23 cellular contexts compared by ENCODE assay signal in the genomic region with DNA sequence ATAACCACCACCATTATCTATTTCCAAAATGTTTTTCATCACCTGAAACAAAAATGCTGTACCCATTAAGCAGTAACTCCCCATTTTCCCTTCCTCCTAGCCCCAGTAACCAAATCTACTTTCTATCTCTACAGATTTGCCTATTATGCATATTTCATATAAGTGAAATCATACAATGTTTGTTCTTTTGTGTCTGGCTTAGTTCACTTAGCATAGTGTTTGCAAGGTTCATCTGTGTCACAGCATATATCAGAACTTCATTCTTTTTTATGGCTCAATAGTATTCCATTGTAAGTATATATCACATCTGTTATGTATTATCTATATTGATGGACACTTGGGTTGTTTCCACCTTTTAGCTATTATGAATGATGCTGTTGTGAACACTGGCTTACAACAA. TPM values are rescaled to one million over a fixed set of nuclear protein-coding genes. Genes with fewer than 3 reads are reported as not detected.
DNase-seq lines count a peak whose midpoint lies in the region; ATAC-seq, FAIRE-seq and TF ChIP-seq lines count a peak whose summit lies in the region.
"Had no signal": no experiment of that assay in that cellular context is flagged by ENCODE, and none has a peak within 500 bp of the region (broad histone marks: within the 10 kb centered on the region; RNA-seq: fewer than 3 reads in every experiment).

No MANE protein-coding gene starts in this region.

- no peak overlapping the region for H3K4me2 ChIP-seq in HepG2 (ENCODE audit: low read depth, low read length)

- in situ Hi-C loops in HepG2 (cut with HindIII; ENCODE audit: extremely low pct_ligation_motif_present, low pct_unique_long_range_greater_than_20kb): no loop called here

- no peak overlapping the region for H3K9ac ChIP-seq in HepG2 (ENCODE audit: insufficient read depth, low read depth, low read length)
- H3K9ac ChIP-seq: GM23248 had no signal

- H3K4me1 Mint-ChIP-seq in activated T-cell treated with anti-CD3 and anti-CD28 coated beads, Interleukin-2, amount 50 U/mL, for 24 hours (ENCODE audit: low read depth): peaks cover 5% of the 10 kb centered on the region
- peaks cover 9% of the 10 kb centered on the region for H3K4me1 Mint-ChIP-seq in activated T-helper 17 cell treated with anti-CD3 and anti-CD28 coated beads, Interleukin-2, amount 50 U/mL, for 72 hours
- no peaks in the 10 kb centered on the region for H3K4me1 Mint-ChIP-seq in glutamatergic neuron (ENCODE audit: low read depth, unreplicated experiment)

- H3K27ac ChIP-seq in HepG2 (ENCODE audit: extremely low read length, insufficient read depth, low read length) (no peak overlapping the region), right lobe of liver (no peak overlapping the region)
- H3K27ac ChIP-seq: GM23248 had no signal

- TF ChIP-seq CTCF in HepG2 (CRISPR knock-in tag; IDR thresholded peaks at IDR 0.05) (no peak), right lobe of liver (IDR thresholded peaks at IDR 0.05) (no peak), glutamatergic neuron (IDR thresholded peaks at IDR 0.05; ENCODE audit: partially characterized antibody, unreplicated experiment) (no peak)

- no peak for TF ChIP-seq RAD21 in HepG2 (CRISPR knock-in tag; IDR thresholded peaks at IDR 0.05)

- H3K4me3 ChIP-seq in HepG2 (replicated peaks in 1 of 3; ENCODE audit: insufficient read depth in 1 of 3, low read depth in 2 of 3, low read length in 3 of 3): no peak overlapping the region
- H3K4me3 ChIP-seq in right lobe of liver: no peak overlapping the region
- H3K4me3 ChIP-seq: GM23248 had no signal

- POLR2A ChIA-PET in HepG2 (lab: Yijun Ruan, JAX): no interaction called here

- H3K27me3 Mint-ChIP-seq in activated T-cell treated with anti-CD3 and anti-CD28 coated beads, Interleukin-2, amount 50 U/mL, for 24 hours: no peaks in the 10 kb centered on the region
- no peaks in the 10 kb centered on the region for H3K27me3 Mint-ChIP-seq in activated T-helper 17 cell treated with anti-CD3 and anti-CD28 coated beads, Interleukin-2, amount 50 U/mL, for 72 hours
- H3K27me3 Mint-ChIP-seq in glutamatergic neuron (ENCODE audit: unreplicated experiment): peaks cover 1% of the 10 kb centered on the region
- H3K27me3 Mint-ChIP-seq: CD4-positive, alpha-beta memory T cell had no signal

- no peak for TF ChIP-seq EP300 in HepG2 (IDR thresholded peaks at IDR 0.05; ENCODE audit: low read depth in 2 of 2, low read length in 2 of 2)
- TF ChIP-seq EP300 in HepG2 (CRISPR knock-in tag; IDR thresholded peaks at IDR 0.05; ENCODE audit: borderline replicate concordance): no peak

- FAIRE-seq in HepG2 (lab: Jason Lieb, UNC): no peak
- FAIRE-seq: GM12892, H1 had no signal

- no peak for DNase-seq in activated T-cell treated with anti-CD3 and anti-CD28 coated beads, Interleukin-2, amount 50 U/mL, for 24 hours
- no peak for DNase-seq in activated T-cell treated with anti-CD3 and anti-CD28 coated beads for 4 hours
- no peak for DNase-seq in HepG2 (ENCODE audit: low spot score)
- no peak for DNase-seq in right lobe of liver
- DNase-seq in glutamatergic neuron: no peak
- DNase-seq in pons (ENCODE audit: low spot score): no peak
- DNase-seq: 8988T; C1 segment of cervical spinal cord; Calu3; CD4-positive, alpha-beta memory T cell; COR-L47; DMS53; DMS79 treated with DMSO at 0.1 percent for 48 hours; GF-D8; GM23248; H7; HCEC 1CT had no signal

- ATAC-seq in HepG2 (no peak), right lobe of liver (no peak), GM21529 (IDR thresholded peaks at IDR 0.05; ENCODE audit: unreplicated experiment) (no peak)
- no peak for ATAC-seq in activated T-helper 17 cell treated with anti-CD3 and anti-CD28 coated beads, Interleukin-2, amount 50 U/mL, for 72 hours (replicated peaks)

- H3K79me2 ChIP-seq in HepG2 (ENCODE audit: insufficient read depth, low read length): peaks cover 8% of the 10 kb centered on the region

- no peak overlapping the region for H2AFZ ChIP-seq in HepG2 (ENCODE audit: low read length)
- H2AFZ ChIP-seq: GM23248 had no signal

- no peak for TF ChIP-seq POLR2A in HepG2 (IDR thresholded peaks at IDR 0.05; ENCODE audit: insufficient read depth in 1 of 2, low read depth in 2 of 2, low read length in 2 of 2)
- no peak for TF ChIP-seq POLR2A in right lobe of liver (IDR thresholded peaks at IDR 0.05)

- H3K36me3 Mint-ChIP-seq in activated T-cell treated with anti-CD3 and anti-CD28 coated beads, Interleukin-2, amount 50 U/mL, for 24 hours (ENCODE audit: low read depth): peaks cover 52% of the 10 kb centered on the region
- H3K36me3 Mint-ChIP-seq in activated T-helper 17 cell treated with anti-CD3 and anti-CD28 coated beads, Interleukin-2, amount 50 U/mL, for 72 hours (ENCODE audit: low read depth): peaks cover 63% of the 10 kb centered on the region
- H3K36me3 Mint-ChIP-seq in glutamatergic neuron (ENCODE audit: unreplicated experiment): no peaks in the 10 kb centered on the region

- BruUV-seq in HepG2 (replicated peaks; lab: Mats Ljungman, UMichigan): no TSS peak

- H3K27me3 ChIP-seq in HepG2 (ENCODE audit: control insufficient read depth in 1 of 2, insufficient read depth in 2 of 2, low read length in 2 of 2) (no peaks in the 10 kb centered on the region), right lobe of liver (no peaks in the 10 kb centered on the region)

- peak overlapping the region; percentile 67 for H3K27ac Mint-ChIP-seq in activated T-cell treated with anti-CD3 and anti-CD28 coated beads, Interleukin-2, amount 50 U/mL, for 24 hours
- H3K27ac Mint-ChIP-seq in activated T-helper 17 cell treated with anti-CD3 and anti-CD28 coated beads, Interleukin-2, amount 50 U/mL, for 72 hours: peak overlapping the region; percentile 52
- H3K27ac Mint-ChIP-seq in glutamatergic neuron (ENCODE audit: unreplicated experiment): no peak overlapping the region

- H3K9me3 Mint-ChIP-seq in activated T-cell treated with anti-CD3 and anti-CD28 coated beads, Interleukin-2, amount 50 U/mL, for 24 hours: no peaks in the 10 kb centered on the region
- H3K9me3 Mint-ChIP-seq in activated T-helper 17 cell treated with anti-CD3 and anti-CD28 coated beads, Interleukin-2, amount 50 U/mL, for 72 hours: no peaks in the 10 kb centered on the region
- H3K9me3 Mint-ChIP-seq in glutamatergic neuron (ENCODE audit: unreplicated experiment): peaks cover 2% of the 10 kb centered on the region
- H3K9me3 Mint-ChIP-seq: CD4-positive, alpha-beta memory T cell had no signal

- H3K4me1 ChIP-seq in HepG2 (ENCODE audit: insufficient read depth, low read length): peaks cover 2% of the 10 kb centered on the region
- peaks cover 0 to 8% (median 0%) of the 10 kb centered on the region in 4 donors for H3K4me1 ChIP-seq in right lobe of liver

- intact Hi-C loops in HepG2 (cut with micrococcal nuclease; ENCODE audit: unreplicated experiment) (no loop called here), right lobe of liver (cut with DNase I) (no loop called here)

- peaks cover 15 to 47% of the 10 kb centered on the region in 2 experiments for H3K36me3 ChIP-seq in HepG2 (replicated peaks in 1 of 2; ENCODE audit: control insufficient read depth in 1 of 2, insufficient read depth in 2 of 2, low read length in 2 of 2)
- H3K36me3 ChIP-seq in right lobe of liver: peaks cover 0 to 4% (median 1%) of the 10 kb centered on the region in 4 donors

- H3K9me3 ChIP-seq in HepG2 (ENCODE audit: low read length) (no peaks in the 10 kb centered on the region), right lobe of liver (no peaks in the 10 kb centered on the region)

- H4K20me1 ChIP-seq in HepG2 (ENCODE audit: insufficient read depth, low read length): no peaks in the 10 kb centered on the region

- CTCF ChIA-PET in HepG2 (lab: Yijun Ruan, JAX; ENCODE audit: low intra/inter-chr PET ratio, low total read pairs): no interaction called here

- H3K4me3 Mint-ChIP-seq in activated T-cell treated with anti-CD3 and anti-CD28 coated beads, Interleukin-2, amount 50 U/mL, for 24 hours: no peak overlapping the region
- no peak overlapping the region for H3K4me3 Mint-ChIP-seq in activated T-helper 17 cell treated with anti-CD3 and anti-CD28 coated beads, Interleukin-2, amount 50 U/mL, for 72 hours
- H3K4me3 Mint-ChIP-seq in glutamatergic neuron (ENCODE audit: unreplicated experiment): peak overlapping the region; percentile 32
- H3K4me3 Mint-ChIP-seq: CD4-positive, alpha-beta memory T cell had no signal

RNA-seq across cellular contexts. Expression of a gene that starts 16.7 kb away (rescaled TPM):
- total RNA-seq in HepG2 (2016; rRNA removed; fragmentation: Illumina TruSeq; extraction: Trizol) (21.7 and 23.1 TPM in 2 replicates), right lobe of liver (10 to 100 TPM; 12.2 to 34.2 (median 25.6) TPM), glutamatergic neuron (ENCODE audit: unreplicated experiment) (21.2 TPM)
- total RNA-seq in HepG2 (2016; cell fraction: cytosol; rRNA removed; fragmentation: Illumina TruSeq; extraction: Trizol; ENCODE audit: low read depth): 3.9 and 5.4 TPM in 2 replicates
- 21.2 and 23.8 TPM in 2 replicates for total RNA-seq in HepG2 (2016; cell fraction: insoluble cytoplasmic fraction; rRNA removed; fragmentation: Illumina TruSeq; extraction: Trizol)
- total RNA-seq in HepG2 (2016; cell fraction: membrane; rRNA removed; fragmentation: Illumina TruSeq; extraction: Trizol): 7.3 and 8.9 TPM in 2 replicates
- total RNA-seq in HepG2 (2016; cell fraction: nucleus; rRNA removed; fragmentation: Illumina TruSeq; extraction: Trizol): 14.9 and 16.7 TPM in 2 replicates
- 6.5 and 9.1 TPM in 2 replicates for polyA plus RNA-seq in HepG2 (2011; rRNA removed)
- polyA plus RNA-seq in HepG2 (2011; cell fraction: cytosol; rRNA removed): 6.3 and 8.4 TPM in 2 replicates
- polyA plus RNA-seq in HepG2 (2011; cell fraction: nucleus; rRNA removed): 15.5 and 21.5 TPM in 2 replicates
- polyA plus RNA-seq in HepG2 (2012): 4.8 and 5.8 TPM in 2 replicates
- 3.3 and 3.7 TPM in 2 replicates for polyA plus RNA-seq in HepG2 (2016; cell fraction: cytosol; fragmentation: Illumina TruSeq; extraction: Trizol; ENCODE audit: low read depth)
- polyA plus RNA-seq in HepG2 (2016; cell fraction: insoluble cytoplasmic fraction; fragmentation: Illumina TruSeq; extraction: Trizol; ENCODE audit: low read depth): 17.8 and 18.8 TPM in 2 replicates
- polyA plus RNA-seq in HepG2 (2016; cell fraction: membrane; fragmentation: Illumina TruSeq; extraction: Trizol; ENCODE audit: low read depth): 4.7 and 5.8 TPM in 2 replicates
- 23.9 and 25.9 TPM in 2 replicates for polyA plus RNA-seq in HepG2 (2016; cell fraction: nucleus; fragmentation: Illumina TruSeq; extraction: Trizol; ENCODE audit: insufficient read depth, low read depth)
- 21.4 and 30.7 TPM in 2 replicates for polyA minus RNA-seq in HepG2 (2011; rRNA and poly(A)+ RNA removed; ENCODE audit: low replicate concordance)
- 4.2 and 5.6 TPM in 2 replicates for polyA minus RNA-seq in HepG2 (2011; cell fraction: cytosol; rRNA and poly(A)+ RNA removed)
- 12.6 and 20.3 TPM in 2 replicates for polyA minus RNA-seq in HepG2 (2011; cell fraction: nucleus; rRNA and poly(A)+ RNA removed)
- 10 to 100 TPM; 22.4 to 38.7 TPM for total RNA-seq in activated T-helper 17 cell treated with anti-CD3 and anti-CD28 coated beads, Interleukin-2, amount 50 U/mL, for 72 hours

RNA-seq across cellular contexts. Expression of a gene that starts 20.9 kb away (rescaled TPM):
- 0.35 TPM in 1 of 2 replicates, not detected in the other for total RNA-seq in HepG2 (2016; rRNA removed; fragmentation: Illumina TruSeq; extraction: Trizol)
- 0.18 and 0.51 TPM in 2 replicates for total RNA-seq in HepG2 (2016; cell fraction: cytosol; rRNA removed; fragmentation: Illumina TruSeq; extraction: Trizol; ENCODE audit: low read depth)
- total RNA-seq in HepG2 (2016; cell fraction: insoluble cytoplasmic fraction; rRNA removed; fragmentation: Illumina TruSeq; extraction: Trizol): 0.13 and 0.45 TPM in 2 replicates
- total RNA-seq in HepG2 (2016; cell fraction: membrane; rRNA removed; fragmentation: Illumina TruSeq; extraction: Trizol): 0.19 TPM in 1 of 2 replicates, not detected in the other
- total RNA-seq in HepG2 (2016; cell fraction: nucleus; rRNA removed; fragmentation: Illumina TruSeq; extraction: Trizol): not detected in 2 replicates
- 0.21 TPM in 1 of 2 replicates, not detected in the other for polyA plus RNA-seq in HepG2 (2011; rRNA removed)
- polyA plus RNA-seq in HepG2 (2011; cell fraction: cytosol; rRNA removed): 0.03 and 0.07 TPM in 2 replicates
- 3.1 and 7.8 TPM in 2 replicates for polyA plus RNA-seq in HepG2 (2011; cell fraction: nucleus; rRNA removed)
- polyA plus RNA-seq in HepG2 (2012): 0.36 TPM in 1 of 2 replicates, not detected in the other
- 0.40 and 0.44 TPM in 2 replicates for polyA plus RNA-seq in HepG2 (2016; cell fraction: cytosol; fragmentation: Illumina TruSeq; extraction: Trizol; ENCODE audit: low read depth)
- 0.73 and 0.79 TPM in 2 replicates for polyA plus RNA-seq in HepG2 (2016; cell fraction: insoluble cytoplasmic fraction; fragmentation: Illumina TruSeq; extraction: Trizol; ENCODE audit: low read depth)
- 0.40 and 0.43 TPM in 2 replicates for polyA plus RNA-seq in HepG2 (2016; cell fraction: membrane; fragmentation: Illumina TruSeq; extraction: Trizol; ENCODE audit: low read depth)
- polyA plus RNA-seq in HepG2 (2016; cell fraction: nucleus; fragmentation: Illumina TruSeq; extraction: Trizol; ENCODE audit: insufficient read depth, low read depth): 0.53 and 1.7 TPM in 2 replicates
- 1.8 and 3.5 TPM in 2 replicates for polyA minus RNA-seq in HepG2 (2011; rRNA and poly(A)+ RNA removed; ENCODE audit: low replicate concordance)
- polyA minus RNA-seq in HepG2 (2011; cell fraction: cytosol; rRNA and poly(A)+ RNA removed): 0.26 and 0.30 TPM in 2 replicates
- polyA minus RNA-seq in HepG2 (2011; cell fraction: nucleus; rRNA and poly(A)+ RNA removed): 0.75 and 2.1 TPM in 2 replicates
- 1 to 10 TPM in 1 of 6 experiments, under 1 TPM in 3, not detected in 2; 0.07 to 2.4 (median 0.64) TPM for total RNA-seq in right lobe of liver
- under 1 TPM in 1 of 2 donors, not detected in 1; 0.29 TPM for total RNA-seq in activated T-helper 17 cell treated with anti-CD3 and anti-CD28 coated beads, Interleukin-2, amount 50 U/mL, for 72 hours
- total RNA-seq in glutamatergic neuron (ENCODE audit: unreplicated experiment): 1.4 TPM
- total RNA-seq: A673; CD4-positive, alpha-beta memory T cell; GM23248 had no signal
- polyA plus RNA-seq: BJ; CD4-positive, alpha-beta memory T cell had no signal

RNA-seq across cellular contexts. Expression of a gene that starts 45.9 kb away (rescaled TPM):
- 17.7 and 20.0 TPM in 2 replicates for total RNA-seq in HepG2 (2016; rRNA removed; fragmentation: Illumina TruSeq; extraction: Trizol)
- total RNA-seq in HepG2 (2016; cell fraction: cytosol; rRNA removed; fragmentation: Illumina TruSeq; extraction: Trizol; ENCODE audit: low read depth): 2.3 and 2.4 TPM in 2 replicates
- 18.9 TPM in 2 replicates for total RNA-seq in HepG2 (2016; cell fraction: insoluble cytoplasmic fraction; rRNA removed; fragmentation: Illumina TruSeq; extraction: Trizol)
- total RNA-seq in HepG2 (2016; cell fraction: membrane; rRNA removed; fragmentation: Illumina TruSeq; extraction: Trizol): 10.5 and 11.3 TPM in 2 replicates
- 14.7 and 20.3 TPM in 2 replicates for total RNA-seq in HepG2 (2016; cell fraction: nucleus; rRNA removed; fragmentation: Illumina TruSeq; extraction: Trizol)
- 29.7 and 38.8 TPM in 2 replicates for polyA plus RNA-seq in HepG2 (2011; rRNA removed)
- polyA plus RNA-seq in HepG2 (2011; cell fraction: cytosol; rRNA removed): 15.7 and 20.5 TPM in 2 replicates
- polyA plus RNA-seq in HepG2 (2011; cell fraction: nucleus; rRNA removed): 37.9 and 43.4 TPM in 2 replicates
- polyA plus RNA-seq in HepG2 (2012): 17.1 and 20.6 TPM in 2 replicates
- polyA plus RNA-seq in HepG2 (2016; cell fraction: cytosol; fragmentation: Illumina TruSeq; extraction: Trizol; ENCODE audit: low read depth): 1.5 and 2.0 TPM in 2 replicates
- 13.9 and 19.8 TPM in 2 replicates for polyA plus RNA-seq in HepG2 (2016; cell fraction: insoluble cytoplasmic fraction; fragmentation: Illumina TruSeq; extraction: Trizol; ENCODE audit: low read depth)
- polyA plus RNA-seq in HepG2 (2016; cell fraction: membrane; fragmentation: Illumina TruSeq; extraction: Trizol; ENCODE audit: low read depth): 6.2 and 7.7 TPM in 2 replicates
- 23.1 and 24.9 TPM in 2 replicates for polyA plus RNA-seq in HepG2 (2016; cell fraction: nucleus; fragmentation: Illumina TruSeq; extraction: Trizol; ENCODE audit: insufficient read depth, low read depth)
- 99.3 and 116 TPM in 2 replicates for polyA minus RNA-seq in HepG2 (2011; rRNA and poly(A)+ RNA removed; ENCODE audit: low replicate concordance)
- polyA minus RNA-seq in HepG2 (2011; cell fraction: cytosol; rRNA and poly(A)+ RNA removed): 24.3 and 30.4 TPM in 2 replicates
- polyA minus RNA-seq in HepG2 (2011; cell fraction: nucleus; rRNA and poly(A)+ RNA removed): 29.6 and 33.9 TPM in 2 replicates
- 10 to 100 TPM; 12.6 to 19.6 (median 16.2) TPM for total RNA-seq in right lobe of liver
- 10 to 100 TPM; 26.3 to 37.2 TPM for total RNA-seq in activated T-helper 17 cell treated with anti-CD3 and anti-CD28 coated beads, Interleukin-2, amount 50 U/mL, for 72 hours
- 44.6 TPM for total RNA-seq in glutamatergic neuron (ENCODE audit: unreplicated experiment)

RNA-seq across cellular contexts. Expression of a gene that starts 51.1 kb away (rescaled TPM):
- total RNA-seq in HepG2 (2016; rRNA removed; fragmentation: Illumina TruSeq; extraction: Trizol) (16.1 and 29.9 TPM in 2 replicates), right lobe of liver (10 to 100 TPM; 32.4 to 48.3 (median 39.9) TPM), glutamatergic neuron (ENCODE audit: unreplicated experiment) (56.6 TPM)
- total RNA-seq in HepG2 (2016; cell fraction: cytosol; rRNA removed; fragmentation: Illumina TruSeq; extraction: Trizol; ENCODE audit: low read depth): 7.6 and 8.9 TPM in 2 replicates
- 12.8 and 27.1 TPM in 2 replicates for total RNA-seq in HepG2 (2016; cell fraction: insoluble cytoplasmic fraction; rRNA removed; fragmentation: Illumina TruSeq; extraction: Trizol)
- 10.8 and 12.7 TPM in 2 replicates for total RNA-seq in HepG2 (2016; cell fraction: membrane; rRNA removed; fragmentation: Illumina TruSeq; extraction: Trizol)
- total RNA-seq in HepG2 (2016; cell fraction: nucleus; rRNA removed; fragmentation: Illumina TruSeq; extraction: Trizol): 28.7 and 34.7 TPM in 2 replicates
- polyA plus RNA-seq in HepG2 (2011; rRNA removed): 82.2 and 91.9 TPM in 2 replicates
- polyA plus RNA-seq in HepG2 (2011; cell fraction: cytosol; rRNA removed): 37.9 and 55.2 TPM in 2 replicates
- 455 and 594 TPM in 2 replicates for polyA plus RNA-seq in HepG2 (2011; cell fraction: nucleus; rRNA removed)
- 27.9 and 34.2 TPM in 2 replicates for polyA plus RNA-seq in HepG2 (2012)
- 8.1 and 10.5 TPM in 2 replicates for polyA plus RNA-seq in HepG2 (2016; cell fraction: cytosol; fragmentation: Illumina TruSeq; extraction: Trizol; ENCODE audit: low read depth)
- polyA plus RNA-seq in HepG2 (2016; cell fraction: insoluble cytoplasmic fraction; fragmentation: Illumina TruSeq; extraction: Trizol; ENCODE audit: low read depth): 17.1 and 25.1 TPM in 2 replicates
- polyA plus RNA-seq in HepG2 (2016; cell fraction: membrane; fragmentation: Illumina TruSeq; extraction: Trizol; ENCODE audit: low read depth): 14.9 and 15.8 TPM in 2 replicates
- polyA plus RNA-seq in HepG2 (2016; cell fraction: nucleus; fragmentation: Illumina TruSeq; extraction: Trizol; ENCODE audit: insufficient read depth, low read depth): 108 and 116 TPM in 2 replicates
- polyA minus RNA-seq in HepG2 (2011; rRNA and poly(A)+ RNA removed; ENCODE audit: low replicate concordance): 88.9 and 105 TPM in 2 replicates
- polyA minus RNA-seq in HepG2 (2011; cell fraction: cytosol; rRNA and poly(A)+ RNA removed): 26.2 and 30.5 TPM in 2 replicates
- polyA minus RNA-seq in HepG2 (2011; cell fraction: nucleus; rRNA and poly(A)+ RNA removed): 55.9 and 56.4 TPM in 2 replicates
- 10 to 100 TPM; 22.8 to 44.5 TPM for total RNA-seq in activated T-helper 17 cell treated with anti-CD3 and anti-CD28 coated beads, Interleukin-2, amount 50 U/mL, for 72 hours

RNA-seq across cellular contexts. Expression of a gene that starts 51.2 kb away (rescaled TPM):
- total RNA-seq in HepG2 (2016; rRNA removed; fragmentation: Illumina TruSeq; extraction: Trizol): 26.7 and 189 TPM in 2 replicates
- total RNA-seq in HepG2 (2016; cell fraction: cytosol; rRNA removed; fragmentation: Illumina TruSeq; extraction: Trizol; ENCODE audit: low read depth): 15.3 and 18.3 TPM in 2 replicates
- total RNA-seq in HepG2 (2016; cell fraction: insoluble cytoplasmic fraction; rRNA removed; fragmentation: Illumina TruSeq; extraction: Trizol): 25.3 and 197 TPM in 2 replicates
- total RNA-seq in HepG2 (2016; cell fraction: membrane; rRNA removed; fragmentation: Illumina TruSeq; extraction: Trizol): 14.6 and 16.5 TPM in 2 replicates
- total RNA-seq in HepG2 (2016; cell fraction: nucleus; rRNA removed; fragmentation: Illumina TruSeq; extraction: Trizol): 267 and 300 TPM in 2 replicates
- polyA plus RNA-seq in HepG2 (2011; rRNA removed): 452 and 686 TPM in 2 replicates
- polyA plus RNA-seq in HepG2 (2011; cell fraction: cytosol; rRNA removed): 174 and 178 TPM in 2 replicates
- polyA plus RNA-seq in HepG2 (2011; cell fraction: nucleus; rRNA removed): 7,383 and 7,818 TPM in 2 replicates
- polyA plus RNA-seq in HepG2 (2012): 313 and 330 TPM in 2 replicates
- polyA plus RNA-seq in HepG2 (2016; cell fraction: cytosol; fragmentation: Illumina TruSeq; extraction: Trizol; ENCODE audit: low read depth): 6.2 and 6.6 TPM in 2 replicates
- 20.9 and 21.3 TPM in 2 replicates for polyA plus RNA-seq in HepG2 (2016; cell fraction: insoluble cytoplasmic fraction; fragmentation: Illumina TruSeq; extraction: Trizol; ENCODE audit: low read depth)
- 9.6 and 10.0 TPM in 2 replicates for polyA plus RNA-seq in HepG2 (2016; cell fraction: membrane; fragmentation: Illumina TruSeq; extraction: Trizol; ENCODE audit: low read depth)
- 695 and 762 TPM in 2 replicates for polyA plus RNA-seq in HepG2 (2016; cell fraction: nucleus; fragmentation: Illumina TruSeq; extraction: Trizol; ENCODE audit: insufficient read depth, low read depth)
- 3.2 and 148 TPM in 2 replicates for polyA minus RNA-seq in HepG2 (2011; rRNA and poly(A)+ RNA removed; ENCODE audit: low replicate concordance)
- polyA minus RNA-seq in HepG2 (2011; cell fraction: cytosol; rRNA and poly(A)+ RNA removed): 42.2 and 50.5 TPM in 2 replicates
- polyA minus RNA-seq in HepG2 (2011; cell fraction: nucleus; rRNA and poly(A)+ RNA removed): 323 and 384 TPM in 2 replicates
- 100 to 1,000 TPM; 321 to 695 (median 632) TPM for total RNA-seq in right lobe of liver
- 10 to 100 TPM in 1 of 2 donors, 1 to 10 TPM in 1; 8.4 to 28.2 TPM for total RNA-seq in activated T-helper 17 cell treated with anti-CD3 and anti-CD28 coated beads, Interleukin-2, amount 50 U/mL, for 72 hours
- total RNA-seq in glutamatergic neuron (ENCODE audit: unreplicated experiment): 23.4 TPM
